ENCODE assay signal across 21 cellular contexts in the genomic region with DNA sequence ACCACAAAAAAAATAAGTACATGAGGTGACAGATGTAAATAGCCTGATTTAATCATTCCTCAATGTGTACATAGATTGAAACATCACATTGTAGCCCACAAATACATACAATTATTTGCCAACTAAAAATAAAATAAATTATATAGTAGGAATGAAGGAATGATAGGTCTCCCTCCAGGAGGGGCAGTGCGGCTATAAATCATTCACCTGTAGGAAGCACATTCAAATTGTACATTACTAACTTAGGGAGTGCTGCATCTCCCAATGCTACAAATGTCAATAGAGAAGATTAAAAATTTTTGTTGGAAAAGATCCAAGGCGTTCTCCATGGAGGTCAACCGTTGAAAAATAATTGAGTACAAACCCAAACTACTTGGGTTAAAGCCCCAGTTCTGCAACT. TPM values are rescaled to one million over a fixed set of nuclear protein-coding genes. Genes with fewer than 3 reads are reported as not detected.
DNase-seq lines count a peak whose midpoint lies in the region; ATAC-seq and TF ChIP-seq lines count a peak whose summit lies in the region.
"Had no signal": no experiment of that assay in that cellular context is flagged by ENCODE, and none has a peak within 500 bp of the region (broad histone marks: within the 10 kb centered on the region; RNA-seq: fewer than 3 reads in every experiment).

No MANE protein-coding gene starts in this region.

- intact Hi-C loops in natural killer cell (cut with micrococcal nuclease), result no loop called here

- peaks cover 5% of the 10 kb centered on the region for H3K27me3 Mint-ChIP-seq in CD4-positive, CD25-positive, alpha-beta regulatory T cell
- H3K27me3 Mint-ChIP-seq in activated T-helper 17 cell treated with anti-CD3 and anti-CD28 coated beads, Interleukin-2, amount 50 U/mL, for 72 hours, result no peaks in the 10 kb centered on the region
- no peaks in the 10 kb centered on the region for H3K27me3 Mint-ChIP-seq in natural killer cell (ENCODE audit: low read depth in 2 of 2)

- peak overlapping the region; percentile 23 for H3K27ac ChIP-seq in CD4-positive, CD25-positive, alpha-beta regulatory T cell (ENCODE audit: insufficient read depth, low read length, poor library complexity, severe bottlenecking)
- H3K27ac ChIP-seq in HEK293 (ENCODE audit: extremely low read depth, low read depth, low read length), result no peak overlapping the region
- H3K27ac ChIP-seq: esophagus squamous epithelium, thyroid gland had no signal

- no peak for ATAC-seq in CD4-positive, CD25-positive, alpha-beta regulatory T cell (ENCODE audit: low read depth in 2 of 2)
- no peak for ATAC-seq in activated T-helper 17 cell treated with anti-CD3 and anti-CD28 coated beads, Interleukin-2, amount 50 U/mL, for 72 hours (replicated peaks)
- ATAC-seq in natural killer cell (no peak), GM21390 (IDR thresholded peaks at IDR 0.05; ENCODE audit: unreplicated experiment) (no peak), GM18867 (IDR thresholded peaks at IDR 0.05; ENCODE audit: unreplicated experiment) (no peak)
- ATAC-seq: right cardiac atrium had no signal

- peak overlapping the region; percentile 0 to 95 (median 15) for H3K27ac Mint-ChIP-seq in CD4-positive, CD25-positive, alpha-beta regulatory T cell
- no peak overlapping the region for H3K27ac Mint-ChIP-seq in activated T-helper 17 cell treated with anti-CD3 and anti-CD28 coated beads, Interleukin-2, amount 50 U/mL, for 72 hours
- H3K27ac Mint-ChIP-seq in natural killer cell, result peak overlapping the region; percentile 96 to 99

- peaks cover 0 to 4% (median 0%) of the 10 kb centered on the region in 7 donors for H3K9me3 Mint-ChIP-seq in CD4-positive, CD25-positive, alpha-beta regulatory T cell
- no peaks in the 10 kb centered on the region for H3K9me3 Mint-ChIP-seq in activated T-helper 17 cell treated with anti-CD3 and anti-CD28 coated beads, Interleukin-2, amount 50 U/mL, for 72 hours
- H3K9me3 Mint-ChIP-seq in natural killer cell, result no peaks in the 10 kb centered on the region

- H3K4me3 ChIP-seq in CD4-positive, CD25-positive, alpha-beta regulatory T cell (ENCODE audit: low read depth, low read length), result peak overlapping the region; percentile 56
- no peak overlapping the region for H3K4me3 ChIP-seq in HEK293 (ENCODE audit: low read depth, low read length)
- H3K4me3 ChIP-seq: esophagus squamous epithelium, MG63, thyroid gland had no signal

- H3K9me3 ChIP-seq in CD4-positive, CD25-positive, alpha-beta regulatory T cell (ENCODE audit: control insufficient read depth in 2 of 2, low read length in 2 of 2), result no peaks in the 10 kb centered on the region
- no peaks in the 10 kb centered on the region for H3K9me3 ChIP-seq in HEK293 (ENCODE audit: control insufficient read depth, insufficient read depth, low read depth, low read length)
- H3K9me3 ChIP-seq: esophagus squamous epithelium, MG63, thyroid gland had no signal

- H3K27me3 ChIP-seq in CD4-positive, CD25-positive, alpha-beta regulatory T cell (ENCODE audit: control insufficient read depth, insufficient read depth, low read length), result no peaks in the 10 kb centered on the region
- H3K27me3 ChIP-seq: esophagus squamous epithelium, MG63, thyroid gland had no signal

- peaks cover 63% of the 10 kb centered on the region for H3K4me1 ChIP-seq in CD4-positive, CD25-positive, alpha-beta regulatory T cell (ENCODE audit: control insufficient read depth, insufficient read depth, low read length, poor library complexity, severe bottlenecking)
- peaks cover 18% of the 10 kb centered on the region for H3K4me1 ChIP-seq in HEK293 (ENCODE audit: control insufficient read depth, insufficient read depth, low read length)

- DNase-seq in CD4-positive, CD25-positive, alpha-beta regulatory T cell, result no peak
- DNase-seq in natural killer cell (no peak), COLO829 (ENCODE audit: low spot score) (no peak)
- DNase-seq: activated CD4-positive, alpha-beta T cell treated with anti-CD3 and anti-CD28 coated beads, Interleukin-2, amount 50 U/mL, for 48 hours; activated naive CD4-positive, alpha-beta T cell; cerebellar nuclear complex; effector CD4-positive, alpha-beta T cell; esophagus squamous epithelium; GDM1; IMR-90; MG63; NCI-H1930; NCI-H510A treated with DMSO at 0.1 percent for 48 hours; right cardiac atrium; Right ventricle myocardium superior; stimulated activated naive CD4-positive, alpha-beta T cell treated with Interleukin-2 at 50 U/mL for 16 hours; thyroid gland had no signal

- CTCF ChIA-PET in HEK293 (lab: Yijun Ruan, JAX), result interaction anchor here (1.0 to 1.2 kb wide), 2 partner anchors 41 to 87 kb away, joined by 4 to 8 read pairs; no protein-coding TSS in a partner anchor

- peaks cover 41 to 79% (median 61%) of the 10 kb centered on the region in 4 donors for H3K4me1 Mint-ChIP-seq in CD4-positive, CD25-positive, alpha-beta regulatory T cell
- peaks cover 22% of the 10 kb centered on the region for H3K4me1 Mint-ChIP-seq in activated T-helper 17 cell treated with anti-CD3 and anti-CD28 coated beads, Interleukin-2, amount 50 U/mL, for 72 hours
- peaks cover 59 to 68% of the 10 kb centered on the region in 2 donors for H3K4me1 Mint-ChIP-seq in natural killer cell

- H3K4me3 Mint-ChIP-seq in CD4-positive, CD25-positive, alpha-beta regulatory T cell, result peak overlapping the region; percentile 16 to 99 (median 91)
- H3K4me3 Mint-ChIP-seq in activated T-helper 17 cell treated with anti-CD3 and anti-CD28 coated beads, Interleukin-2, amount 50 U/mL, for 72 hours, result peak overlapping the region; percentile 93
- H3K4me3 Mint-ChIP-seq in natural killer cell, result peak overlapping the region; percentile 92

- peaks cover 9% of the 10 kb centered on the region for H3K36me3 Mint-ChIP-seq in CD4-positive, CD25-positive, alpha-beta regulatory T cell
- H3K36me3 Mint-ChIP-seq in activated T-helper 17 cell treated with anti-CD3 and anti-CD28 coated beads, Interleukin-2, amount 50 U/mL, for 72 hours (ENCODE audit: low read depth), result peaks cover 59% of the 10 kb centered on the region
- no peaks in the 10 kb centered on the region for H3K36me3 Mint-ChIP-seq in natural killer cell

- TF ChIP-seq CTCF in HEK293 (tag by site-specific recombination; IDR thresholded peaks at IDR 0.05), result no peak
- no peak for TF ChIP-seq CTCF in natural killer cell (IDR thresholded peaks at IDR 0.05)

- POLR2A ChIA-PET in HEK293 (lab: Yijun Ruan, JAX), result no interaction called here

- H3K36me3 ChIP-seq in CD4-positive, CD25-positive, alpha-beta regulatory T cell (ENCODE audit: control insufficient read depth, insufficient read depth, low read length), result no peaks in the 10 kb centered on the region
- no peaks in the 10 kb centered on the region; a peak in 1 of 3 replicates for H3K36me3 ChIP-seq in HEK293 (ENCODE audit: control insufficient read depth in 2 of 2, insufficient read depth in 1 of 2, low read length in 2 of 2)
- H3K36me3 ChIP-seq: esophagus squamous epithelium, thyroid gland had no signal

TF ChIP-seq in HEK293, 187 proteins besides CTCF, POLR2A, EP300 and RAD21:
- TF ChIP-seq SP3 (tag by site-specific recombination; IDR thresholded peaks at IDR 0.05) (no peak), SP7 (tag by site-specific recombination; IDR thresholded peaks at IDR 0.05) (peak; percentile 91), SCRT2 (tag by site-specific recombination; IDR thresholded peaks at IDR 0.05) (peak; percentile 62; the same call in 1 of the 2 replicates), INSM2 (tag by site-specific recombination; IDR thresholded peaks at IDR 0.05) (no peak), PRDM6 (tag by site-specific recombination; IDR thresholded peaks at IDR 0.05) (0 out of 2 replicates have a peak, but pooled peaks have one; percentile 6), SALL2 (tag by site-specific recombination; IDR thresholded peaks at IDR 0.05; ENCODE audit: borderline replicate concordance) (no peak), WT1 (tag by site-specific recombination; IDR thresholded peaks at IDR 0.05) (peak; percentile 83), ZNF664 (tag by site-specific recombination; IDR thresholded peaks at IDR 0.05) (peak; percentile 24; the same call in 1 of the 2 replicates), ZNF324 (tag by site-specific recombination; IDR thresholded peaks at IDR 0.05) (no peak), GLIS2 (tag by site-specific recombination; IDR thresholded peaks at IDR 0.05) (no peak)

RNA-seq across cellular contexts. Expression of gene KBTBD2, which starts 4.2 kb away (rescaled TPM):
- total RNA-seq in CD4-positive, CD25-positive, alpha-beta regulatory T cell, result 121 TPM
- 10 to 100 TPM; 17.2 to 28.5 (median 21.1) TPM for polyA plus RNA-seq in CD4-positive, CD25-positive, alpha-beta regulatory T cell
- 10 to 100 TPM; 33.6 to 50.8 TPM for total RNA-seq in activated T-helper 17 cell treated with anti-CD3 and anti-CD28 coated beads, Interleukin-2, amount 50 U/mL, for 72 hours
- total RNA-seq in natural killer cell, result 100 to 1,000 TPM; 124 to 161 (median 150) TPM
